In genomic region chr15:51837784-51838183, GRCh38 we compare ENCODE assay signal across 9 cellular contexts. TPM values are rescaled to one million over a fixed set of nuclear protein-coding genes. Genes with fewer than 3 reads are reported as not detected.
DNase-seq lines count a peak whose midpoint lies in the region; ATAC-seq, FAIRE-seq and TF ChIP-seq lines count a peak whose summit lies in the region.
"Had no signal": no experiment of that assay in that cellular context is flagged by ENCODE, and none has a peak within 500 bp of the region (broad histone marks: within the 10 kb centered on the region; RNA-seq: fewer than 3 reads in every experiment).

No MANE protein-coding gene starts in this region.

- H3K9me3 Mint-ChIP-seq in HFFc6 = no peaks in the 10 kb centered on the region
- no peaks in the 10 kb centered on the region for H3K9me3 Mint-ChIP-seq in activated T-helper 2 cell treated with anti-CD3 and anti-CD28 coated beads, Interferon-gamma antibody, Interleukin-2, Interleukin-4, amounts not matched to agents 10 μg/mL and 5 μg/mL and 100 μg/mL, durations not matched to agents 14 hours and 24 hours and 36 hours
- no peaks in the 10 kb centered on the region for H3K9me3 Mint-ChIP-seq in natural killer cell treated with Interleukin-12 subunit alpha and Interleukin-12 subunit beta and Interleukin-15 and Interleukin-18, amount 100 ng/mL, for 72 hours

- peak overlapping the region; percentile 29; the same call in 1 of the 2 replicates for H3K4me3 Mint-ChIP-seq in HFFc6
- H3K4me3 Mint-ChIP-seq in activated T-helper 2 cell treated with anti-CD3 and anti-CD28 coated beads, Interferon-gamma antibody, Interleukin-2, Interleukin-4, amounts not matched to agents 10 μg/mL and 5 μg/mL and 100 μg/mL, durations not matched to agents 14 hours and 24 hours and 36 hours (ENCODE audit: low read depth) = peak overlapping the region; percentile 20
- peak overlapping the region; percentile 64 for H3K4me3 Mint-ChIP-seq in natural killer cell treated with Interleukin-12 subunit alpha and Interleukin-12 subunit beta and Interleukin-15 and Interleukin-18, amount 100 ng/mL, for 72 hours

- H3K4me1 Mint-ChIP-seq in HFFc6 (ENCODE audit: low read depth) = peaks cover 92% of the 10 kb centered on the region
- peaks cover 69% of the 10 kb centered on the region for H3K4me1 Mint-ChIP-seq in activated T-helper 2 cell treated with anti-CD3 and anti-CD28 coated beads, Interferon-gamma antibody, Interleukin-2, Interleukin-4, amounts not matched to agents 10 μg/mL and 5 μg/mL and 100 μg/mL, durations not matched to agents 14 hours and 24 hours and 36 hours (ENCODE audit: low read depth)
- H3K4me1 Mint-ChIP-seq in natural killer cell treated with Interleukin-12 subunit alpha and Interleukin-12 subunit beta and Interleukin-15 and Interleukin-18, amount 100 ng/mL, for 72 hours (ENCODE audit: low read depth in 2 of 2) = peaks cover 61 to 78% of the 10 kb centered on the region in 2 donors

- peaks cover 4% of the 10 kb centered on the region; the same call in 1 of the 2 replicates for H3K36me3 Mint-ChIP-seq in HFFc6 (ENCODE audit: low read depth)
- peaks cover 7% of the 10 kb centered on the region for H3K36me3 Mint-ChIP-seq in activated T-helper 2 cell treated with anti-CD3 and anti-CD28 coated beads, Interferon-gamma antibody, Interleukin-2, Interleukin-4, amounts not matched to agents 10 μg/mL and 5 μg/mL and 100 μg/mL, durations not matched to agents 14 hours and 24 hours and 36 hours (ENCODE audit: low read depth)
- no peaks in the 10 kb centered on the region for H3K36me3 Mint-ChIP-seq in natural killer cell treated with Interleukin-12 subunit alpha and Interleukin-12 subunit beta and Interleukin-15 and Interleukin-18, amount 100 ng/mL, for 72 hours

- no peak for DNase-seq in GM12891 (ENCODE audit: insufficient read length, low spot score)
- DNase-seq in HFFc6 = peak; percentile 9
- DNase-seq in activated T-helper 2 cell treated with anti-CD3 and anti-CD28 coated beads, Interferon-gamma antibody, Interleukin-2, Interleukin-4, amounts not matched to agents 10 μg/mL and 5 μg/mL and 100 μg/mL, durations not matched to agents 14 hours and 24 hours and 36 hours (ENCODE audit: low spot score) = no peak
- no peak for DNase-seq in natural killer cell treated with Interleukin-12 subunit alpha and Interleukin-12 subunit beta and Interleukin-15 and Interleukin-18, amount 100 ng/mL, for 72 hours (ENCODE audit: low spot score)
- no peak for DNase-seq in DMS 273 (lab: John Stamatoyannopoulos, UW; ENCODE audit: unreplicated experiment)
- no peak for DNase-seq in NCI-H748 (lab: John Stamatoyannopoulos, UW; ENCODE audit: unreplicated experiment)
- no peak for DNase-seq in midbrain (lab: John Stamatoyannopoulos, UW)

- TF ChIP-seq CTCF in HFFc6 (IDR thresholded peaks at IDR 0.05) = no peak

- peak; percentile 63 to 67 for ATAC-seq in natural killer cell treated with Interleukin-12 subunit alpha and Interleukin-12 subunit beta and Interleukin-15 and Interleukin-18, amount 100 ng/mL, for 72 hours
- ATAC-seq in HG03039 (IDR thresholded peaks at IDR 0.05; ENCODE audit: unreplicated experiment) = no peak

- FAIRE-seq in GM12891 (lab: Jason Lieb, UNC) = peak; percentile 85
- FAIRE-seq: islet of Langerhans had no signal

- no peaks in the 10 kb centered on the region for H3K27me3 Mint-ChIP-seq in HFFc6 (ENCODE audit: insufficient read depth)
- no peaks in the 10 kb centered on the region for H3K27me3 Mint-ChIP-seq in activated T-helper 2 cell treated with anti-CD3 and anti-CD28 coated beads, Interferon-gamma antibody, Interleukin-2, Interleukin-4, amounts not matched to agents 10 μg/mL and 5 μg/mL and 100 μg/mL, durations not matched to agents 14 hours and 24 hours and 36 hours (ENCODE audit: low read depth)
- H3K27me3 Mint-ChIP-seq in natural killer cell treated with Interleukin-12 subunit alpha and Interleukin-12 subunit beta and Interleukin-15 and Interleukin-18, amount 100 ng/mL, for 72 hours = no peaks in the 10 kb centered on the region

- intact Hi-C loops in activated T-helper 2 cell treated with anti-CD3 and anti-CD28 coated beads, Interferon-gamma antibody, Interleukin-2, Interleukin-4, amounts not matched to agents 10 μg/mL and 5 μg/mL and 100 μg/mL, durations not matched to agents 14 hours and 24 hours and 36 hours (cut with micrococcal nuclease) = loop anchor here (10.0 kb wide), 1 partner anchor 147 kb away; no protein-coding TSS in a partner anchor

- TF ChIP-seq POLR2A in GM12891 (IDR thresholded peaks at IDR 0.05; ENCODE audit: low read depth, low read length) = no peak

- H3K27ac Mint-ChIP-seq in HFFc6 = peak overlapping the region; percentile 75
- H3K27ac Mint-ChIP-seq in activated T-helper 2 cell treated with anti-CD3 and anti-CD28 coated beads, Interferon-gamma antibody, Interleukin-2, Interleukin-4, amounts not matched to agents 10 μg/mL and 5 μg/mL and 100 μg/mL, durations not matched to agents 14 hours and 24 hours and 36 hours = peak overlapping the region; percentile 56
- peak overlapping the region; percentile 49 to 59 for H3K27ac Mint-ChIP-seq in natural killer cell treated with Interleukin-12 subunit alpha and Interleukin-12 subunit beta and Interleukin-15 and Interleukin-18, amount 100 ng/mL, for 72 hours

TF ChIP-seq in GM12891, 5 proteins besides CTCF, POLR2A, EP300 and RAD21:
- TF ChIP-seq SPI1 (IDR thresholded peaks at IDR 0.05; ENCODE audit: low read depth, low read length) = peak; percentile 15; the same call in 1 of the 2 replicates
- TF ChIP-seq TAF1 (IDR thresholded peaks at IDR 0.05; ENCODE audit: low read depth, low read length) = no peak
TF ChIP-seq in GM12891: peak in this region for 1.

RNA-seq across cellular contexts. Expression of gene TMOD3, which starts 8.3 kb away (rescaled TPM):
- 7.1 TPM for polyA plus RNA-seq in GM12891 (2012; ENCODE audit: low read depth, missing spikeins)
- 10 to 100 TPM; 56.4 to 68.8 (median 59.9) TPM for total RNA-seq in HFFc6 (2021; fragmentation: NEBNext Ultra II Directional; extraction: Animal tissue kit (Norgen Biotek cat#: 25700))
- total RNA-seq in activated T-helper 2 cell treated with anti-CD3 and anti-CD28 coated beads, Interferon-gamma antibody, Interleukin-2, Interleukin-4, amounts not matched to agents 10 μg/mL and 5 μg/mL and 100 μg/mL, durations not matched to agents 14 hours and 24 hours and 36 hours = 64.3 and 66.0 TPM in 2 replicates
- total RNA-seq in natural killer cell treated with Interleukin-12 subunit alpha and Interleukin-12 subunit beta and Interleukin-15 and Interleukin-18, amount 100 ng/mL, for 72 hours = 10 to 100 TPM; 55.4 to 63.5 TPM
